Comparison of ENCODE assay signal across 8 cellular contexts in the genomic region with DNA sequence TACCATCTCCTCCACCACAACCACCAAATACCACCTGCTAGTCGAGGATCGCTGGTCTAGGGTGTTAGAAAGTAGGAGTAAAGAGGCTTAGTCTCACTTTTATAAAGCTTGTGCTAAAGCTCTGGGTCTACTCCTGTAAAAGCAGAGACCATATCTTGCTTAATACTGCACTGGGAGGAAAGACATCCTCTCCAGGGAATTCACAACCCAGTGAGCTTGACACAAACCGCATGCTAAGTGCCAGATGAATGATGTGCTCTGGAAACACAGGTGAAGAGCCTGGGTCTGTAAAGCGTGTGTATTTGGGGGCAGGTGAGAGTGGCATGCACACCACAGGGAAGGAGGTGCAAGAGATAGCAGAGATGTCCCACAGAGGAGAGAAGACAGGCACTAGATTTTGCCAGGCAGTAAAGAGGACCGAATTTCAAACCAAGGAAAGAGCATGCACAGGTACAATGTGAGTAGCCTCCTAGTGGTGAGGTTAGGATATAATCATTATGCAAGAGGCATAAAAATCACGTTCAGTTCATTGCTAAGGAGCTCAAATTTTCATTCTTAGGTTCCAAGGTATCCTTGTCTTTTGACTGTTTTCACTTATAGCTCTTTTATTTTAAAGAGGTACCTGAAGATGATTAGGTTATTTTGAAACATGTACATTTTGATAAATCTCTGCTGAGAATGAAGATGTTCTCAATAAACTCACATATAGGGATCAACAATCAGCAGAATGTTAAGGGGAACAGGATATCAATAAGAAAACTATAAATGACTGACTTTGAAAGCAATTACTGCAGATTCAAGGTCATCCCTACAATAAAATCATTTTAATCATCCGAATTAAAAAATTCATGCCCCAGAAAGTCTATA. TPM values are rescaled to one million over a fixed set of nuclear protein-coding genes. Genes with fewer than 3 reads are reported as not detected.
DNase-seq lines count a peak whose midpoint lies in the region; ATAC-seq and TF ChIP-seq lines count a peak whose summit lies in the region.

No MANE protein-coding gene starts in this region.

- BruUV-seq in PC-9 (replicated peaks; lab: Mats Ljungman, UMichigan), result no TSS peak

- no peak overlapping the region for H3K4me2 ChIP-seq in PC-9
- H3K4me2 ChIP-seq in parathyroid adenoma (ENCODE audit: low read length), result no peak overlapping the region

- no peak overlapping the region for H3K9ac ChIP-seq in parathyroid adenoma

- intact Hi-C loops in PC-9 (cut with micrococcal nuclease; ENCODE audit: unreplicated experiment), result no loop called here

- DNase-seq in G401 (ENCODE audit: low spot score) (peak; percentile 69), PC-9 (no peak), epithelial cell of proximal tubule (ENCODE audit: low read depth) (no peak), NCI-H226 (no peak), HuH-7.5 (ENCODE audit: low spot score) (no peak)

- no peaks in the 10 kb centered on the region for H3K9me2 ChIP-seq in PC-9 (ENCODE audit: insufficient read depth)

- H3K79me2 ChIP-seq in PC-9 (ENCODE audit: low read depth) (no peaks in the 10 kb centered on the region), parathyroid adenoma (peaks cover 2% of the 10 kb centered on the region)

- H3K27me3 ChIP-seq in PC-9 (ENCODE audit: insufficient read depth, low read depth) (no peaks in the 10 kb centered on the region), parathyroid adenoma (ENCODE audit: control insufficient read depth, insufficient read depth, low read length) (no peaks in the 10 kb centered on the region)

- H3K36me3 ChIP-seq in PC-9 (ENCODE audit: low read depth) (no peaks in the 10 kb centered on the region), parathyroid adenoma (ENCODE audit: control insufficient read depth, insufficient read depth, low read length) (no peaks in the 10 kb centered on the region)

- H2AFZ ChIP-seq in PC-9, result no peak overlapping the region
- no peak overlapping the region for H2AFZ ChIP-seq in parathyroid adenoma

- H3K4me1 ChIP-seq in PC-9 (replicated peaks; ENCODE audit: insufficient read depth), result no peaks in the 10 kb centered on the region
- peaks cover 3% of the 10 kb centered on the region for H3K4me1 ChIP-seq in parathyroid adenoma

- CTCF ChIA-PET in PC-9 (lab: Charles Lee), result interaction anchor here (0.7 to 1.0 kb wide), 5 partner anchors 8 to 399 kb away, joined by 3 to 5 read pairs (median 3); no protein-coding TSS in a partner anchor

- in situ Hi-C loops in G401 (cut with HindIII; ENCODE audit: low sequenced_read_pairs), result no loop called here

- H3K9me3 ChIP-seq in PC-9 (ENCODE audit: insufficient read depth, low read depth) (no peaks in the 10 kb centered on the region), parathyroid adenoma (ENCODE audit: control insufficient read depth, low read length) (no peaks in the 10 kb centered on the region)

- TF ChIP-seq CTCF in PC-9 (conservative IDR thresholded peaks at IDR 0.05) (peak; percentile 71), epithelial cell of proximal tubule (conservative IDR thresholded peaks at IDR 0.05; ENCODE audit: low read depth, low read length) (peak; percentile 74), parathyroid adenoma (IDR thresholded peaks at IDR 0.05) (peak; percentile 43)

- no peak overlapping the region for H3K27ac ChIP-seq in PC-9
- H3K27ac ChIP-seq in parathyroid adenoma, result no peak overlapping the region

- ATAC-seq in GM19463 (IDR thresholded peaks at IDR 0.05; ENCODE audit: unreplicated experiment) (peak; percentile 78), HG03432 (IDR thresholded peaks at IDR 0.05; ENCODE audit: unreplicated experiment) (peak; percentile 89)

- H4K20me1 ChIP-seq in PC-9 (ENCODE audit: insufficient read depth), result no peaks in the 10 kb centered on the region

- POLR2A ChIA-PET in PC-9 (lab: Charles Lee; ENCODE audit: unreplicated experiment), result interaction anchor here (0.6 kb wide), 1 partner anchor 1208 kb away, joined by 5 read pairs; no protein-coding TSS in a partner anchor

- no peaks in the 10 kb centered on the region for H3F3A ChIP-seq in PC-9 (ENCODE audit: insufficient read depth, low read depth)

- H3K4me3 ChIP-seq in PC-9, result no peak overlapping the region
- H3K4me3 ChIP-seq in epithelial cell of proximal tubule (ENCODE audit: low read depth, low read length), result no peak overlapping the region
- no peak overlapping the region for H3K4me3 ChIP-seq in parathyroid adenoma (ENCODE audit: low read depth, low read length)

RNA-seq across cellular contexts. Expression of a gene that starts 20.7 kb away (rescaled TPM):
- total RNA-seq in G401 (2014; rRNA removed; shearing (Covaris generic)), result 8.4 and 9.1 TPM in 2 replicates
- 13.0 and 13.8 TPM in 2 replicates for total RNA-seq in PC-9 (2021)
- 7.0 and 12.7 TPM in 2 replicates for total RNA-seq in epithelial cell of proximal tubule
